Comparison of ENCODE assay signal across 1 cellular context in genomic region chr10:47396311-47396717, GRCh38.
TF ChIP-seq lines count a peak whose summit lies in the region.

No MANE protein-coding gene starts in this region.

TF ChIP-seq in A549, 52 proteins besides CTCF, POLR2A, EP300 and RAD21 (continued from another document):
- TF ChIP-seq ESRRA (IDR thresholded peaks at IDR 0.05; ENCODE audit: borderline replicate concordance, low read length) (no peak), POLR2AphosphoS2 (conservative IDR thresholded peaks at IDR 0.05; ENCODE audit: low read length) (no peak), PHF8 (IDR thresholded peaks at IDR 0.05; ENCODE audit: borderline replicate concordance, low read depth) (no peak), HES2 (IDR thresholded peaks at IDR 0.05) (no peak), PBX3 (IDR thresholded peaks at IDR 0.05) (no peak)
